24 cellular contexts compared by ENCODE assay signal in the genomic region with DNA sequence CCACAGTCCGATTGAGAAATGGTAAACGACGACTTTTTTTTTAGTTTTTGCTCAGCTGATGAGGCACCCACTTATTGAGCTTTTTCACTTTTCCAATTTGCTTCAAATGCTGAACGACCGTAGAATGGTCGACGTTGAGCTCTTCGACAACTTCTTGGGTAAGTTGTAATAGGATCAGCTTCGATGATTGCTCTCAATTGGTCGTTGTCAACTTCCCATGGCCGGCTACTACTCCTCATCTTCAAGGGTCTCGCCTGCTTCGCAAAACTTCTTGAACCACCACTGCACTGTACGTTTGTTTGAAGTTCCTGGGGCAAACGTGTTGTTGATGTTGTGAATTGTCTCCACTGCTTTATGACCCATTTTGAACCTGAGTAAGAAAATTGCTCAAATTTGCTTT.
"Had no signal": no experiment of that assay in that cellular context is flagged by ENCODE, and none has a peak within 500 bp of the region (broad histone marks: within the 10 kb centered on the region; RNA-seq: fewer than 3 reads in every experiment).

No MANE protein-coding gene starts in this region.

- H3K4me3 Mint-ChIP-seq: activated CD8-positive, alpha-beta T cell treated with anti-CD3 and anti-CD28 coated beads for 36 hours; activated naive CD8-positive, alpha-beta T cell treated with anti-CD3 and anti-CD28 coated beads, Interleukin-2, amount 10 ng/mL, durations not matched to agents 7 days and 5 days; T-helper 2 cell treated with Interferon-gamma antibody and Interleukin-4, amounts not matched to agents 5 μg/mL and 100 μg/mL, for 36 hours had no signal

- H3K27ac Mint-ChIP-seq: activated CD8-positive, alpha-beta T cell treated with anti-CD3 and anti-CD28 coated beads for 36 hours; activated naive CD8-positive, alpha-beta T cell treated with anti-CD3 and anti-CD28 coated beads, Interleukin-2, amount 10 ng/mL, durations not matched to agents 7 days and 5 days; T-helper 2 cell treated with Interferon-gamma antibody and Interleukin-4, amounts not matched to agents 5 μg/mL and 100 μg/mL, for 36 hours had no signal

- H3K27me3 Mint-ChIP-seq: activated CD8-positive, alpha-beta T cell treated with anti-CD3 and anti-CD28 coated beads for 36 hours; activated naive CD8-positive, alpha-beta T cell treated with anti-CD3 and anti-CD28 coated beads, Interleukin-2, amount 10 ng/mL, durations not matched to agents 7 days and 5 days had no signal

- H3K4me1 ChIP-seq: adrenal gland had no signal

- H3K4me3 ChIP-seq: adrenal gland, MG63, SK-N-MC had no signal

- H3K9me3 Mint-ChIP-seq: activated CD8-positive, alpha-beta T cell treated with anti-CD3 and anti-CD28 coated beads for 36 hours; activated naive CD8-positive, alpha-beta T cell treated with anti-CD3 and anti-CD28 coated beads, Interleukin-2, amount 10 ng/mL, durations not matched to agents 7 days and 5 days; T-helper 2 cell treated with Interferon-gamma antibody and Interleukin-4, amounts not matched to agents 5 μg/mL and 100 μg/mL, for 36 hours had no signal

- ATAC-seq: activated CD8-positive, alpha-beta T cell treated with anti-CD3 and anti-CD28 coated beads for 36 hours; HepG2; Right ventricle myocardium inferior had no signal

- H3K9me3 ChIP-seq: adrenal gland, MG63 had no signal

- DNase-seq: activated CD4-positive, CD25-positive, alpha-beta regulatory T cell; activated CD8-positive, alpha-beta T cell treated with anti-CD3 and anti-CD28 coated beads for 36 hours; activated naive CD4-positive, alpha-beta T cell treated with anti-CD3 and anti-CD28 coated beads, Interleukin-2, amount 50 U/mL, for 16 hours; activated naive CD8-positive, alpha-beta T cell treated with anti-CD3 and anti-CD28 coated beads, Interleukin-2, amount 10 ng/mL, durations not matched to agents 7 days and 5 days; activated T-cell treated with anti-CD3 and anti-CD28 coated beads for 4 hours; anterior cingulate cortex; caudate nucleus; MG63; MV-4-11; NCI-H1092 treated with DMSO at 0.1 percent for 48 hours; NCI-H1417 treated with DMSO at 0.1 percent for 48 hours; NCI-H1694 treated with DMSO at 0.1 percent for 48 hours; NCI-H2029 treated with DMSO at 0.1 percent for 48 hours; NCI-H345; NCI-H510A; NCI-H526 treated with DMSO at 0.1 percent for 48 hours; NCI-H82; T-helper 1 cell had no signal

- H3K27me3 ChIP-seq: adrenal gland, MG63 had no signal

- H3K27ac ChIP-seq: adrenal gland, KMS-11, SK-N-MC had no signal
